10 cellular contexts compared by ENCODE assay signal in genomic region chr12:23262670-23263069, GRCh38.
"Had no signal": no experiment of that assay in that cellular context is flagged by ENCODE, and none has a peak within 500 bp of the region (broad histone marks: within the 10 kb centered on the region; RNA-seq: fewer than 3 reads in every experiment).

No MANE protein-coding gene starts in this region.

- H3K27ac ChIP-seq: HL-60, KMS-11 had no signal

- H3K27ac Mint-ChIP-seq: GM23338, H9, HFFc6 had no signal

- FAIRE-seq: H1, H54 had no signal

- H3K4me3 ChIP-seq: GM23338 had no signal

- H3K4me1 Mint-ChIP-seq: GM23338, H9 had no signal

- ATAC-seq: GM23338 had no signal

- H2AFZ ChIP-seq: GM23338 had no signal

- H3K9ac ChIP-seq: KMS-11 had no signal

- DNase-seq: H9, HCEC 1CT, HFFc6, IMR-90, KBM-7 had no signal

- H3K4me3 Mint-ChIP-seq: GM23338, H9, HFFc6 had no signal

- H3K4me2 ChIP-seq: GM23338, KMS-11 had no signal
